9 cellular contexts compared by ENCODE assay signal in genomic region chr7:73560035-73560835, GRCh38. TPM values are rescaled to one million over a fixed set of nuclear protein-coding genes. Genes with fewer than 3 reads are reported as not detected.
A peak's percentile ranks its signal among the peaks of the same experiment; 100 is the strongest.
DNase-seq lines count a peak whose midpoint lies in the region; ATAC-seq and TF ChIP-seq lines count a peak whose summit lies in the region.
"Had no signal": no experiment of that assay in that cellular context is flagged by ENCODE, and none has a peak within 500 bp of the region (broad histone marks: within the 10 kb centered on the region; RNA-seq: fewer than 3 reads in every experiment).

No MANE protein-coding gene starts in this region.

- CTCF ChIA-PET in BJ (lab: Yijun Ruan, JAX) = interaction anchor here (1.1 to 2.0 kb wide), 3 partner anchors 16 to 46 kb away, joined by 3 to 7 read pairs (median 4); partner anchors contain the start of gene BAZ1B

- H3K4me2 ChIP-seq in GM23248 (ENCODE audit: unreplicated experiment) = peak overlapping the region; percentile 17

- peak overlapping the region; percentile 34 for H3K9ac ChIP-seq in GM23248

- H4K20me1 ChIP-seq in GM23248 (ENCODE audit: insufficient read depth) = no peaks in the 10 kb centered on the region

- DNase-seq in BJ (ENCODE audit: low read depth) (peak; percentile 53), GM23248 (peak; percentile 94), RPMI7951 (ENCODE audit: low read depth) (peak; percentile 79), fibroblast of villous mesenchyme (ENCODE audit: low read depth) (peak; percentile 73), NCI-H345 treated with DMSO at 0.1 percent for 48 hours (lab: John Stamatoyannopoulos, UW; ENCODE audit: unreplicated experiment) (no peak)
- DNase-seq in stimulated activated naive CD8-positive, alpha-beta T cell treated with anti-CD3 and anti-CD28 coated beads, Interleukin-15, amount 100 ng/mL, for 72 hours = no peak
- DNase-seq: tibial artery had no signal

- H3K36me3 ChIP-seq in BJ (ENCODE audit: control insufficient read depth, insufficient read depth, low read length) = no peaks in the 10 kb centered on the region
- no peaks in the 10 kb centered on the region for H3K36me3 ChIP-seq in GM23248 (ENCODE audit: low read depth)
- H3K36me3 ChIP-seq: tibial artery had no signal

- peak overlapping the region; percentile 66 for H3K27ac ChIP-seq in GM23248
- H3K27ac ChIP-seq: tibial artery had no signal

- H3K9me2 ChIP-seq in GM23248 (ENCODE audit: insufficient read depth) = no peaks in the 10 kb centered on the region

- H3K79me2 ChIP-seq in GM23248 (ENCODE audit: insufficient read depth) = peaks cover 16% of the 10 kb centered on the region

- POLR2A ChIA-PET in BJ (lab: Charles Lee) = interaction anchor here (1.0 kb wide), 1 partner anchor 18 kb away, joined by 12 read pairs; the partner anchor contains the start of gene TBL2

- peaks cover 21% of the 10 kb centered on the region for H3K4me1 ChIP-seq in GM23248 (ENCODE audit: insufficient read depth)

- peaks cover 41% of the 10 kb centered on the region for H3F3A ChIP-seq in GM23248 (ENCODE audit: insufficient read depth)

- H2AFZ ChIP-seq in GM23248 = peak overlapping the region; percentile 26

- TF ChIP-seq CTCF in BJ (IDR thresholded peaks at IDR 0.05; ENCODE audit: insufficient read depth, low read depth, low read length) (no peak), fibroblast of villous mesenchyme (IDR thresholded peaks at IDR 0.05; ENCODE audit: insufficient read depth, low read depth, low read length) (no peak)

- in situ Hi-C loops in GM23248 (cut with MboI) = no loop called here

- H3K4me1 Mint-ChIP-seq in stimulated activated naive CD8-positive, alpha-beta T cell treated with anti-CD3 and anti-CD28 coated beads, Interleukin-15, amount 100 ng/mL, for 72 hours = peaks cover 31% of the 10 kb centered on the region

- 32 to 34% methylated on average over 12 of the region's 12 CpGs for WGBS in GM23248 (ENCODE audit: low coverage in 1 of 2, low lambda C conversion rate in 2 of 2, missing lambda C conversion rate in 2 of 2), 2 experiments

- H3K4me3 ChIP-seq in BJ (ENCODE audit: low read depth, low read length) (no peak overlapping the region), GM23248 (0 out of 2 replicates have a peak overlapping the region, but pooled peaks have one; percentile 5), fibroblast of villous mesenchyme (ENCODE audit: low read depth, low read length) (no peak overlapping the region)
- H3K4me3 ChIP-seq: tibial artery had no signal

- H3K27me3 Mint-ChIP-seq in stimulated activated naive CD8-positive, alpha-beta T cell treated with anti-CD3 and anti-CD28 coated beads, Interleukin-15, amount 100 ng/mL, for 72 hours = no peaks in the 10 kb centered on the region

- H3K27me3 ChIP-seq in BJ (ENCODE audit: control insufficient read depth, insufficient read depth, low read length) = no peaks in the 10 kb centered on the region
- no peaks in the 10 kb centered on the region for H3K27me3 ChIP-seq in GM23248 (replicated peaks; ENCODE audit: insufficient read depth)
- H3K27me3 ChIP-seq: tibial artery had no signal

- no peaks in the 10 kb centered on the region for H3K9me3 ChIP-seq in GM23248 (ENCODE audit: low read depth)
- H3K9me3 ChIP-seq: tibial artery had no signal

- H3K27ac Mint-ChIP-seq in stimulated activated naive CD8-positive, alpha-beta T cell treated with anti-CD3 and anti-CD28 coated beads, Interleukin-15, amount 100 ng/mL, for 72 hours = no peak overlapping the region

- H3K4me3 Mint-ChIP-seq in stimulated activated naive CD8-positive, alpha-beta T cell treated with anti-CD3 and anti-CD28 coated beads, Interleukin-15, amount 100 ng/mL, for 72 hours = no peak overlapping the region

- ATAC-seq in GM19452 (IDR thresholded peaks at IDR 0.05; ENCODE audit: unreplicated experiment) = no peak
- ATAC-seq in HG03135 (IDR thresholded peaks at IDR 0.05; ENCODE audit: unreplicated experiment) = no peak
- ATAC-seq in stimulated activated naive CD8-positive, alpha-beta T cell treated with anti-CD3 and anti-CD28 coated beads, Interleukin-15, amount 100 ng/mL, for 72 hours = no peak

- H3K9me3 Mint-ChIP-seq in stimulated activated naive CD8-positive, alpha-beta T cell treated with anti-CD3 and anti-CD28 coated beads, Interleukin-15, amount 100 ng/mL, for 72 hours = no peaks in the 10 kb centered on the region

RNA-seq across cellular contexts. Expression of gene BCL7B, which starts 2.7 kb away (rescaled TPM):
- 65.2 and 89.6 TPM in 2 replicates for polyA plus RNA-seq in BJ (2011; rRNA removed)
- 29.9 and 52.5 TPM in 2 replicates for polyA minus RNA-seq in BJ (2011; rRNA and poly(A)+ RNA removed)
- 23.3 and 24.8 TPM in 2 replicates for total RNA-seq in GM23248 (2014; rRNA removed; shearing (Covaris generic))
- polyA plus RNA-seq in GM23248 (2016; fragmentation: Nextera tagmentation; extraction: Ambion mirVana) = 71.8 and 72.6 TPM in 2 replicates
- 32.8 and 33.1 TPM in 2 replicates for total RNA-seq in RPMI7951 (2014; rRNA removed; shearing (Covaris generic))
- 27.2 and 30.3 TPM in 2 replicates for total RNA-seq in fibroblast of villous mesenchyme

RNA-seq across cellular contexts. Expression of gene TBL2, which starts 18.1 kb away (rescaled TPM):
- polyA plus RNA-seq in BJ (2011; rRNA removed) (40.6 and 63.7 TPM in 2 replicates), GM23248 (2016; fragmentation: Nextera tagmentation; extraction: Ambion mirVana) (69.7 and 78.0 TPM in 2 replicates)
- 75.3 and 123 TPM in 2 replicates for polyA minus RNA-seq in BJ (2011; rRNA and poly(A)+ RNA removed)
- 72.1 and 101 TPM in 2 replicates for total RNA-seq in GM23248 (2014; rRNA removed; shearing (Covaris generic))
- total RNA-seq in RPMI7951 (2014; rRNA removed; shearing (Covaris generic)) = 78.9 and 88.3 TPM in 2 replicates
- 64.4 and 68.7 TPM in 2 replicates for total RNA-seq in fibroblast of villous mesenchyme

RNA-seq across cellular contexts. Expression of gene BAZ1B, which starts 38.1 kb away (rescaled TPM):
- polyA plus RNA-seq in BJ (2011; rRNA removed) (12.4 and 18.8 TPM in 2 replicates), GM23248 (2016; fragmentation: Nextera tagmentation; extraction: Ambion mirVana) (23.5 and 24.0 TPM in 2 replicates)
- 21.3 and 25.0 TPM in 2 replicates for polyA minus RNA-seq in BJ (2011; rRNA and poly(A)+ RNA removed)
- 41.8 and 49.4 TPM in 2 replicates for total RNA-seq in GM23248 (2014; rRNA removed; shearing (Covaris generic))
- total RNA-seq in RPMI7951 (2014; rRNA removed; shearing (Covaris generic)) = 54.2 and 60.4 TPM in 2 replicates
- total RNA-seq in fibroblast of villous mesenchyme = 57.0 and 64.3 TPM in 2 replicates

Comparison
In these comparisons a context has a peak if more than half of its experiments do, and no peak if none do; other contexts are left out.
1. DNase-seq: peak in BJ (single experiment), GM23248 (single experiment), RPMI7951 (single experiment) and fibroblast of villous mesenchyme (single experiment); none in stimulated activated naive CD8-positive, alpha-beta T cell treated with anti-CD3 and anti-CD28 coated beads, Interleukin-15, amount 100 ng/mL, for 72 hours (0 of 2) and NCI-H345 treated with DMSO at 0.1 percent for 48 hours (single experiment).